10 cellular contexts compared by ENCODE assay signal in the genomic region with DNA sequence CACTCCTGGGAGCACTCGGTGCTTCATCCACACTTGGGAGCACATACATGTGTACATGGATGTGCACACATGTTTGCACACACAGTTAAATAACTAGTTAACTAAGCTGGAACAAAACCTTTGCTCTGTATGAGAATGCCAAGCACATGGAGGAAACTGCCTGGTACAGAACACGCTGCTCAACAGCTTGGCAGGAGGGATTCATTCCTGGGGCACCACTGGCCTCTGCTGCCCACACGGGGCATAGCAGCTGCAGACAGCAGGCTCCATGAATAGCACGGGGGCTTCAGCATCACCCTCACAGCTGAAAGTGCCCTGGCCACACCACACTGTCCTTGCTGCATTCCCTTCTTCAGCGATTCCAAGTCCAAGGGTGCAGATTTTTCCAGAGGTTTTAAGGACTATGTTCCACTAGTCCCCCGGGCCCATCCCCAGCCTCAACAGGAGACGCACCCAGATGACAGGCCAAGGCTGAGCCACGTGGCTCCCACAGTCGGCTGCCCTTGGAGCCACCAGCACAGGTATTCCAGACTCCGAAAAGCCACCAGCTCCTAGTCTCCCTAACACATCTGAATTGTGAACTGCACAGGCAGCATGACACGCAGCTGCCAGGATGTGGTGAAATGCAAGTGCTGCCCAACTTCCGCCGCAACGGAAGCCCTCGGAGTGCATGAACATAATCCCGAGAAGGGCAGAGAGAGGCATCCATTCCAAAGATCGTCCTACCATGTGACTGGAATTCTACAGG. TPM values are rescaled to one million over a fixed set of nuclear protein-coding genes. Genes with fewer than 3 reads are reported as not detected.
DNase-seq lines count a peak whose midpoint lies in the region; ATAC-seq, FAIRE-seq and TF ChIP-seq lines count a peak whose summit lies in the region.
"Had no signal": no experiment of that assay in that cellular context is flagged by ENCODE, and none has a peak within 500 bp of the region (broad histone marks: within the 10 kb centered on the region; RNA-seq: fewer than 3 reads in every experiment).

No MANE protein-coding gene starts in this region.

- H3K9me3 Mint-ChIP-seq in activated CD4-positive, alpha-beta T cell treated with anti-CD3 and anti-CD28 coated beads, Interleukin-2, amount 10 ng/mL, durations not matched to agents 24 days and 14 days = no peaks in the 10 kb centered on the region
- H3K9me3 Mint-ChIP-seq in mesothelial cell of epicardium = no peaks in the 10 kb centered on the region

- peak; percentile 55 for FAIRE-seq in endothelial cell of umbilical vein (lab: Jason Lieb, UNC)
- FAIRE-seq: endometrium, GM18507 had no signal

- no peak overlapping the region for H3K4me2 ChIP-seq in endothelial cell of umbilical vein (ENCODE audit: insufficient read depth, low read length)

- no peak overlapping the region for H3K27ac ChIP-seq in endothelial cell of umbilical vein (ENCODE audit: insufficient read depth, low read depth, low read length)
- no peak overlapping the region for H3K27ac ChIP-seq in tibial nerve

- H3K4me1 ChIP-seq in endothelial cell of umbilical vein (ENCODE audit: control insufficient read depth, extremely low read depth, insufficient read depth, low read length) (no peaks in the 10 kb centered on the region), tibial nerve (peaks cover 0 to 15% (median 0%) of the 10 kb centered on the region in 4 donors)

- no peaks in the 10 kb centered on the region for H3K36me3 ChIP-seq in endothelial cell of umbilical vein (ENCODE audit: control insufficient read depth in 2 of 2, extremely low read depth in 1 of 2, insufficient read depth in 2 of 2, low read length in 2 of 2)
- H3K36me3 ChIP-seq in tibial nerve = peaks cover 0 to 51% (median 0%) of the 10 kb centered on the region in 3 donors

- TF ChIP-seq CTCF in endothelial cell of umbilical vein (IDR thresholded peaks at IDR 0.05; ENCODE audit: extremely low read depth in 1 of 2, insufficient read depth in 1 of 2, low read depth in 1 of 2, low read length in 2 of 2) = peak; percentile 71 to 90
- peak; percentile 21 for TF ChIP-seq CTCF in mesothelial cell of epicardium (IDR thresholded peaks at IDR 0.05; ENCODE audit: unreplicated experiment)
- TF ChIP-seq CTCF in tibial nerve (IDR thresholded peaks at IDR 0.05) = peak; percentile 63 to 72 (median 69)

- H4K20me1 ChIP-seq in endothelial cell of umbilical vein (replicated peaks; ENCODE audit: control insufficient read depth, extremely low read depth, insufficient read depth, low read length) = no peaks in the 10 kb centered on the region

- POLR2A ChIA-PET in endothelial cell of umbilical vein (lab: Charles Lee) = no interaction called here

- H3K9me3 ChIP-seq in endothelial cell of umbilical vein (replicated peaks; ENCODE audit: control insufficient read depth, insufficient read depth, low read length) (no peaks in the 10 kb centered on the region), tibial nerve (no peaks in the 10 kb centered on the region)

- peak overlapping the region; percentile 55 for H3K4me3 Mint-ChIP-seq in activated CD4-positive, alpha-beta T cell treated with anti-CD3 and anti-CD28 coated beads, Interleukin-2, amount 10 ng/mL, durations not matched to agents 24 days and 14 days
- H3K4me3 Mint-ChIP-seq in mesothelial cell of epicardium = no peak overlapping the region

- H3K27ac Mint-ChIP-seq in activated CD4-positive, alpha-beta T cell treated with anti-CD3 and anti-CD28 coated beads, Interleukin-2, amount 10 ng/mL, durations not matched to agents 24 days and 14 days = peak overlapping the region; percentile 82
- no peak overlapping the region for H3K27ac Mint-ChIP-seq in mesothelial cell of epicardium

- no peak for TF ChIP-seq EP300 in tibial nerve (IDR thresholded peaks at IDR 0.05)

- H3K36me3 Mint-ChIP-seq in activated CD4-positive, alpha-beta T cell treated with anti-CD3 and anti-CD28 coated beads, Interleukin-2, amount 10 ng/mL, durations not matched to agents 24 days and 14 days (ENCODE audit: low read depth) = peaks cover 18% of the 10 kb centered on the region
- H3K36me3 Mint-ChIP-seq in mesothelial cell of epicardium = peaks cover 7% of the 10 kb centered on the region

- intact Hi-C loops in activated CD4-positive, alpha-beta T cell treated with anti-CD3 and anti-CD28 coated beads, Interleukin-2, amount 10 ng/mL, durations not matched to agents 24 days and 14 days (cut with micrococcal nuclease) = loop anchor here (5.0 kb wide), 1 partner anchor 58 kb away; no protein-coding TSS in a partner anchor
- intact Hi-C loops in endothelial cell of umbilical vein (cut with micrococcal nuclease) = loop anchor here (1.0 kb wide), 2 partner anchors 60 to 1323 kb away; no protein-coding TSS in a partner anchor

- H3K4me3 ChIP-seq in endothelial cell of umbilical vein (replicated peaks in 1 of 3; ENCODE audit: insufficient read depth in 1 of 3, low read depth in 1 of 3, low read length in 3 of 3) (no peak overlapping the region), tibial nerve (no peak overlapping the region)

- H2AFZ ChIP-seq in endothelial cell of umbilical vein (ENCODE audit: low read depth, low read length) = no peak overlapping the region

- TF ChIP-seq POLR2A in endothelial cell of umbilical vein (IDR thresholded peaks at IDR 0.05; ENCODE audit: low read depth, low read length) = no peak
- TF ChIP-seq POLR2A in tibial nerve (IDR thresholded peaks at IDR 0.05) = no peak

- dilution Hi-C loops in endothelial cell of umbilical vein (cut with MboI; ENCODE audit: extremely low pct_ligation_motif_present, low sequenced_read_pairs) = no loop called here

- WGBS in tibial nerve, 2 donors = 63 to 77% methylated on average over 15 to 16 of the region's 17 CpGs

- CTCF ChIA-PET in endothelial cell of umbilical vein (lab: Charles Lee) = interaction anchor here (0.6 to 4.6 kb wide), 6 partner anchors 9 to 1323 kb away, joined by 3 to 69 read pairs (median 4); no protein-coding TSS in a partner anchor

- no peaks in the 10 kb centered on the region for H3K9me1 ChIP-seq in endothelial cell of umbilical vein (replicated peaks; ENCODE audit: control insufficient read depth, extremely low read depth, insufficient read depth, low read length)

- H3K9ac ChIP-seq in endothelial cell of umbilical vein (replicated peaks; ENCODE audit: extremely low read depth, insufficient read depth, low read length) = no peak overlapping the region

- BruUV-seq in endothelial cell of umbilical vein (replicated peaks; lab: Mats Ljungman, UMichigan) = no TSS peak

- no peak for ATAC-seq in HG02970 (IDR thresholded peaks at IDR 0.05; ENCODE audit: low FRiP score, unreplicated experiment)

- H3K79me2 ChIP-seq in endothelial cell of umbilical vein (ENCODE audit: control insufficient read depth, insufficient read depth, low read length) = no peaks in the 10 kb centered on the region

- peak; percentile 18 for DNase-seq in activated CD4-positive, CD25-positive, alpha-beta regulatory T cell treated with anti-CD3 and anti-CD28 coated beads, Interleukin-2, amount 50 U/mL, for 16 hours (ENCODE audit: low read depth, low spot score)
- no peak for DNase-seq in activated CD4-positive, CD25-positive, alpha-beta regulatory T cell treated with anti-CD3 and anti-CD28 coated beads, Interleukin-2, amount 50 U/mL, for 72 hours
- DNase-seq in NCI-H1694 (lab: John Stamatoyannopoulos, UW) (peak; percentile 57), endothelial cell of umbilical vein (ENCODE audit: low read depth, low spot score) (peak; percentile 57), mesothelial cell of epicardium (ENCODE audit: low spot score in 2 of 2, unreplicated experiment in 2 of 2) (peak; percentile 19 to 62), tibial nerve (ENCODE audit: low spot score in 2 of 2) (no peak)
- DNase-seq in activated CD4-positive, alpha-beta T cell treated with anti-CD3 and anti-CD28 coated beads, Interleukin-2, amount 10 ng/mL, durations not matched to agents 24 days and 14 days = peak; percentile 84

- peaks cover 14% of the 10 kb centered on the region for H3K4me1 Mint-ChIP-seq in activated CD4-positive, alpha-beta T cell treated with anti-CD3 and anti-CD28 coated beads, Interleukin-2, amount 10 ng/mL, durations not matched to agents 24 days and 14 days
- H3K4me1 Mint-ChIP-seq in mesothelial cell of epicardium = peaks cover 26% of the 10 kb centered on the region

- no peaks in the 10 kb centered on the region for H3K27me3 Mint-ChIP-seq in activated CD4-positive, alpha-beta T cell treated with anti-CD3 and anti-CD28 coated beads, Interleukin-2, amount 10 ng/mL, durations not matched to agents 24 days and 14 days
- no peaks in the 10 kb centered on the region for H3K27me3 Mint-ChIP-seq in mesothelial cell of epicardium (ENCODE audit: low read depth)

- no peaks in the 10 kb centered on the region for H3K27me3 ChIP-seq in endothelial cell of umbilical vein (ENCODE audit: control insufficient read depth in 2 of 2, insufficient read depth in 2 of 2, low read length in 2 of 2)
- no peaks in the 10 kb centered on the region for H3K27me3 ChIP-seq in tibial nerve

TF ChIP-seq in endothelial cell of umbilical vein, 7 proteins besides CTCF, POLR2A, EP300 and RAD21 (continues in another document):
- TF ChIP-seq, protein P1, sequence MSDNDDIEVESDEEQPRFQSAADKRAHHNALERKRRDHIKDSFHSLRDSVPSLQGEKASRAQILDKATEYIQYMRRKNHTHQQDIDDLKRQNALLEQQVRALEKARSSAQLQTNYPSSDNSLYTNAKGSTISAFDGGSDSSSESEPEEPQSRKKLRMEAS (IDR thresholded peaks at IDR 0.05; ENCODE audit: insufficient read depth, insufficient read length) = no peak
- no peak for TF ChIP-seq POLR2AphosphoS5 (IDR thresholded peaks at IDR 0.05; ENCODE audit: insufficient read depth, low read depth, low read length)
- no peak for TF ChIP-seq FOS (IDR thresholded peaks at IDR 0.05; ENCODE audit: borderline replicate concordance, insufficient read depth, low read length)
- TF ChIP-seq JUN (IDR thresholded peaks at IDR 0.05; ENCODE audit: borderline replicate concordance, insufficient read depth, insufficient read length, low read depth) = no peak
- TF ChIP-seq GATA2 (IDR thresholded peaks at IDR 0.05; ENCODE audit: insufficient read depth, insufficient read length, low read depth, low read length) = no peak
- no peak for TF ChIP-seq EZH2 (IDR thresholded peaks at IDR 0.05; ENCODE audit: borderline replicate concordance, low read depth, low read length, severe bottlenecking)

RNA-seq across cellular contexts. Expression of a gene that starts 16.9 kb away (rescaled TPM):
- total RNA-seq in activated CD4-positive, alpha-beta T cell treated with anti-CD3 and anti-CD28 coated beads, Interleukin-2, amount 10 ng/mL, durations not matched to agents 24 days and 14 days = 20.0 and 21.0 TPM in 2 replicates
- total RNA-seq in endothelial cell of umbilical vein (9.9 and 11.7 TPM in 2 replicates), mesothelial cell of epicardium (15.6 to 16.4 TPM (median 16.4 TPM) in 3 replicates), tibial nerve (10 to 100 TPM; 14.7 to 34.5 (median 28.0) TPM)
- polyA plus RNA-seq in endothelial cell of umbilical vein = 4.4 and 5.0 TPM in 2 replicates
- polyA plus RNA-seq in endothelial cell of umbilical vein (2011; cell fraction: cytosol; rRNA removed) = 3.2 and 4.3 TPM in 2 replicates
- polyA plus RNA-seq in endothelial cell of umbilical vein (2011; cell fraction: nucleus; rRNA removed) = 23.1 and 24.3 TPM in 2 replicates
- 5.4 and 7.8 TPM in 2 replicates for polyA plus RNA-seq in endothelial cell of umbilical vein (2012)
- 6.9 and 11.9 TPM in 2 replicates for polyA minus RNA-seq in endothelial cell of umbilical vein
- 7.3 TPM for polyA minus RNA-seq in endothelial cell of umbilical vein (2011; cell fraction: cytosol; rRNA and poly(A)+ RNA removed)
- polyA minus RNA-seq in endothelial cell of umbilical vein (2011; cell fraction: nucleus; rRNA and poly(A)+ RNA removed) = 11.4 and 15.6 TPM in 2 replicates

Comparison
In these comparisons a context has a peak if more than half of its experiments do, and no peak if none do; other contexts are left out.
1. DNase-seq: peak in activated CD4-positive, CD25-positive, alpha-beta regulatory T cell treated with anti-CD3 and anti-CD28 coated beads, Interleukin-2, amount 50 U/mL, for 16 hours (single experiment), NCI-H1694 (single experiment), activated CD4-positive, alpha-beta T cell treated with anti-CD3 and anti-CD28 coated beads, Interleukin-2, amount 10 ng/mL, durations not matched to agents 24 days and 14 days (single experiment), endothelial cell of umbilical vein (single experiment) and mesothelial cell of epicardium (2 of 2); none in activated CD4-positive, CD25-positive, alpha-beta regulatory T cell treated with anti-CD3 and anti-CD28 coated beads, Interleukin-2, amount 50 U/mL, for 72 hours (single experiment) and tibial nerve (0 of 2).
2. CTCF ChIP-seq: peak in every context shown above with its lines; median percentile 80 in endothelial cell of umbilical vein; 69 in tibial nerve; 21 in mesothelial cell of epicardium.